In genomic region chr19:53985863-53986262, GRCh38 we compare ENCODE assay signal across 37 cellular contexts. TPM values are rescaled to one million over a fixed set of nuclear protein-coding genes. Genes with fewer than 3 reads are reported as not detected.
"Had no signal": no experiment of that assay in that cellular context is flagged by ENCODE, and none has a peak within 500 bp of the region (broad histone marks: within the 10 kb centered on the region; RNA-seq: fewer than 3 reads in every experiment).

No MANE protein-coding gene starts in this region.

- DNase-seq: activated CD4-positive, alpha-beta memory T cell treated with anti-CD3 and anti-CD28 coated beads, Interleukin-2, amount 10 ng/mL, durations not matched to agents 7 days and 5 days; activated CD4-positive, alpha-beta T cell treated with anti-CD3 and anti-CD28 coated beads for 1 hour; activated CD4-positive, alpha-beta T cell treated with anti-CD3 and anti-CD28 coated beads for 36 hours; activated CD4-positive, alpha-beta T cell treated with anti-CD3 and anti-CD28 coated beads for 48 hours; activated CD4-positive, alpha-beta T cell treated with anti-CD3 and anti-CD28 coated beads, Interleukin-2, amount 10 ng/mL, durations not matched to agents 7 days and 5 days; activated CD4-positive, alpha-beta T cell treated with anti-CD3 and anti-CD28 coated beads, Interleukin-2, amount 50 U/mL, for 48 hours; activated CD4-positive, CD25-positive, alpha-beta regulatory T cell; activated CD8-positive, alpha-beta memory T cell treated with anti-CD3 and anti-CD28 coated beads, Interleukin-2, amount 50 U/mL, for 4 hours; activated effector memory CD4-positive, alpha-beta T cell treated with anti-CD3 and anti-CD28 coated beads, Interleukin-2, amount 50 U/mL, for 16 hours; activated gamma-delta T cell treated with Interleukin-2 at 50 U/mL for 16 hours; activated naive CD4-positive, alpha-beta T cell; activated naive CD4-positive, alpha-beta T cell treated with anti-CD3 and anti-CD28 coated beads for 36 hours; activated naive CD4-positive, alpha-beta T cell treated with anti-CD3 and anti-CD28 coated beads, Interleukin-2, amount 50 U/mL, for 16 hours; activated naive CD8-positive, alpha-beta T cell treated with anti-CD3 and anti-CD28 coated beads for 36 hours; activated T-cell treated with anti-CD3 and anti-CD28 coated beads for 4 hours; activated T-cell treated with anti-CD3 and anti-CD28 coated beads, Interleukin-2, amount 50 U/mL, for 1 hour; activated T-cell treated with anti-CD3 and anti-CD28 coated beads, Interleukin-2, amount 50 U/mL, for 4 hours; activated T-cell treated with anti-CD3 and anti-CD28 coated beads, Interleukin-2, amount 50 U/mL, for 72 hours; adrenal gland; amniotic stem cell; aorta; body of pancreas; brain microvascular endothelial cell; central memory CD4-positive, alpha-beta T cell; T-helper 1 cell; T-helper 2 cell; T-helper 9 cell had no signal

- H3K27me3 ChIP-seq: brain microvascular endothelial cell had no signal

- H3K9me3 ChIP-seq: adrenal gland, body of pancreas had no signal

- H3K27ac Mint-ChIP-seq: activated CD4-positive, alpha-beta memory T cell treated with anti-CD3 and anti-CD28 coated beads, Interleukin-2, amount 10 ng/mL, durations not matched to agents 7 days and 5 days; activated CD4-positive, alpha-beta T cell treated with anti-CD3 and anti-CD28 coated beads for 36 hours; activated CD4-positive, alpha-beta T cell treated with anti-CD3 and anti-CD28 coated beads, Interleukin-2, amount 10 ng/mL, durations not matched to agents 7 days and 5 days; activated naive CD4-positive, alpha-beta T cell treated with anti-CD3 and anti-CD28 coated beads for 36 hours; activated naive CD4-positive, alpha-beta T cell treated with anti-CD3 and anti-CD28 coated beads, Interleukin-2, amount 50 U/mL, for 72 hours; activated naive CD8-positive, alpha-beta T cell treated with anti-CD3 and anti-CD28 coated beads for 36 hours; activated T-cell treated with anti-CD3 and anti-CD28 coated beads, Interleukin-2, amount 50 U/mL, for 72 hours; activated T-helper 1 cell treated with anti-CD3 and anti-CD28 coated beads, Interleukin-12 subunit alpha, Interleukin-12 subunit beta, Interleukin-2, Interleukin-4 antibody, amounts not matched to agents 30 ng/mL and 10 ng/mL and 1 ng/mL, durations not matched to agents 14 hours and 24 hours and 36 hours; activated T-helper 17 cell treated with anti-CD3 and anti-CD28 coated beads, Interleukin-2, amount 50 U/mL, for 72 hours; T-helper 1 cell treated with Interleukin-12 subunit alpha and Interleukin-12 subunit beta and Interleukin-4 antibody, amounts not matched to agents 30 μg/mL and 1 μg/mL, for 36 hours; T-helper 2 cell treated with Interferon-gamma antibody and Interleukin-4, amounts not matched to agents 5 μg/mL and 100 μg/mL, for 36 hours had no signal

- H3K4me3 ChIP-seq: adrenal gland, body of pancreas, breast epithelium had no signal

- H3K4me3 Mint-ChIP-seq: activated CD4-positive, alpha-beta memory T cell treated with anti-CD3 and anti-CD28 coated beads, Interleukin-2, amount 10 ng/mL, durations not matched to agents 7 days and 5 days; activated CD4-positive, alpha-beta T cell treated with anti-CD3 and anti-CD28 coated beads for 36 hours; activated CD4-positive, alpha-beta T cell treated with anti-CD3 and anti-CD28 coated beads, Interleukin-2, amount 10 ng/mL, durations not matched to agents 7 days and 5 days; activated naive CD4-positive, alpha-beta T cell treated with anti-CD3 and anti-CD28 coated beads for 36 hours; activated naive CD8-positive, alpha-beta T cell treated with anti-CD3 and anti-CD28 coated beads for 36 hours; activated T-cell treated with anti-CD3 and anti-CD28 coated beads, Interleukin-2, amount 50 U/mL, for 4 hours; activated T-cell treated with anti-CD3 and anti-CD28 coated beads, Interleukin-2, amount 50 U/mL, for 72 hours; activated T-helper 1 cell treated with anti-CD3 and anti-CD28 coated beads, Interleukin-12 subunit alpha, Interleukin-12 subunit beta, Interleukin-2, Interleukin-4 antibody, amounts not matched to agents 30 ng/mL and 10 ng/mL and 1 ng/mL, durations not matched to agents 14 hours and 24 hours and 36 hours; activated T-helper 17 cell treated with anti-CD3 and anti-CD28 coated beads, Interleukin-2, amount 50 U/mL, for 72 hours; T-helper 1 cell treated with Interleukin-12 subunit alpha and Interleukin-12 subunit beta and Interleukin-4 antibody, amounts not matched to agents 30 μg/mL and 1 μg/mL, for 36 hours; T-helper 2 cell treated with Interferon-gamma antibody and Interleukin-4, amounts not matched to agents 5 μg/mL and 100 μg/mL, for 36 hours had no signal

- H3K27ac ChIP-seq: adrenal gland, body of pancreas, brain microvascular endothelial cell, breast epithelium had no signal

- H3K4me1 Mint-ChIP-seq: activated naive CD8-positive, alpha-beta T cell treated with anti-CD3 and anti-CD28 coated beads for 36 hours; activated T-helper 17 cell treated with anti-CD3 and anti-CD28 coated beads, Interleukin-2, amount 50 U/mL, for 72 hours had no signal

- H3K4me1 ChIP-seq: adrenal gland, breast epithelium had no signal

- ATAC-seq: activated CD4-positive, alpha-beta T cell treated with anti-CD3 and anti-CD28 coated beads for 36 hours; activated CD4-positive, CD25-positive, alpha-beta regulatory T cell treated with anti-CD3 and anti-CD28 coated beads, Interleukin-2, amount 50 U/mL, for 24 hours; activated naive CD4-positive, alpha-beta T cell treated with anti-CD3 and anti-CD28 coated beads, Interleukin-2, amount 50 U/mL, for 72 hours; activated T-cell treated with anti-CD3 and anti-CD28 coated beads, Interleukin-2, amount 50 U/mL, for 4 hours; activated T-cell treated with anti-CD3 and anti-CD28 coated beads, Interleukin-2, amount 50 U/mL, for 72 hours; activated T-helper 17 cell treated with anti-CD3 and anti-CD28 coated beads, Interleukin-2, amount 50 U/mL, for 72 hours; body of pancreas had no signal

- H3K36me3 ChIP-seq: adrenal gland, brain microvascular endothelial cell, breast epithelium had no signal

- H3K9me3 Mint-ChIP-seq: activated CD4-positive, alpha-beta memory T cell treated with anti-CD3 and anti-CD28 coated beads, Interleukin-2, amount 10 ng/mL, durations not matched to agents 7 days and 5 days; activated naive CD4-positive, alpha-beta T cell treated with anti-CD3 and anti-CD28 coated beads for 36 hours; activated T-cell treated with anti-CD3 and anti-CD28 coated beads, Interleukin-2, amount 50 U/mL, for 72 hours; T-helper 1 cell treated with Interleukin-12 subunit alpha and Interleukin-12 subunit beta and Interleukin-4 antibody, amounts not matched to agents 30 μg/mL and 1 μg/mL, for 36 hours; T-helper 2 cell treated with Interferon-gamma antibody and Interleukin-4, amounts not matched to agents 5 μg/mL and 100 μg/mL, for 36 hours had no signal

RNA-seq across cellular contexts. Expression of gene CACNG6, which starts 5.6 kb away (rescaled TPM):
- total RNA-seq: activated CD4-positive, alpha-beta memory T cell treated with anti-CD3 and anti-CD28 coated beads, Interleukin-2, amount 10 ng/mL, durations not matched to agents 7 days and 5 days; activated CD4-positive, alpha-beta T cell treated with anti-CD3 and anti-CD28 coated beads for 36 hours; activated CD4-positive, alpha-beta T cell treated with anti-CD3 and anti-CD28 coated beads, Interleukin-2, amount 10 ng/mL, durations not matched to agents 7 days and 5 days; activated CD8-positive, alpha-beta memory T cell treated with anti-CD3 and anti-CD28 coated beads for 36 hours; activated naive CD4-positive, alpha-beta T cell treated with anti-CD3 and anti-CD28 coated beads for 36 hours; activated naive CD4-positive, alpha-beta T cell treated with anti-CD3 and anti-CD28 coated beads, Interleukin-2, amount 50 U/mL, for 72 hours; activated naive CD8-positive, alpha-beta T cell treated with anti-CD3 and anti-CD28 coated beads for 36 hours; activated T-cell treated with anti-CD3 and anti-CD28 coated beads, Interleukin-2, amount 50 U/mL, for 4 hours; activated T-cell treated with anti-CD3 and anti-CD28 coated beads, Interleukin-2, amount 50 U/mL, for 72 hours; activated T-helper 1 cell treated with anti-CD3 and anti-CD28 coated beads, Interleukin-12 subunit alpha, Interleukin-12 subunit beta, Interleukin-2, Interleukin-4 antibody, amounts not matched to agents 30 ng/mL and 10 ng/mL and 1 ng/mL, durations not matched to agents 14 hours and 24 hours and 36 hours; activated T-helper 17 cell treated with anti-CD3 and anti-CD28 coated beads, Interleukin-2, amount 50 U/mL, for 72 hours; adrenal gland; aorta; body of pancreas; breast epithelium; cardiac septum; chondrocyte had no signal
- polyA plus RNA-seq: adrenal gland had no signal

RNA-seq across cellular contexts. Expression of gene CACNG8, which starts 23.1 kb away (rescaled TPM):
- total RNA-seq: activated CD4-positive, alpha-beta T cell treated with anti-CD3 and anti-CD28 coated beads for 36 hours; activated CD4-positive, alpha-beta T cell treated with anti-CD3 and anti-CD28 coated beads, Interleukin-2, amount 10 ng/mL, durations not matched to agents 7 days and 5 days; activated CD8-positive, alpha-beta memory T cell treated with anti-CD3 and anti-CD28 coated beads for 36 hours; activated naive CD4-positive, alpha-beta T cell treated with anti-CD3 and anti-CD28 coated beads for 36 hours; activated naive CD4-positive, alpha-beta T cell treated with anti-CD3 and anti-CD28 coated beads, Interleukin-2, amount 50 U/mL, for 72 hours; activated naive CD8-positive, alpha-beta T cell treated with anti-CD3 and anti-CD28 coated beads for 36 hours; activated T-cell treated with anti-CD3 and anti-CD28 coated beads, Interleukin-2, amount 50 U/mL, for 4 hours; activated T-helper 1 cell treated with anti-CD3 and anti-CD28 coated beads, Interleukin-12 subunit alpha, Interleukin-12 subunit beta, Interleukin-2, Interleukin-4 antibody, amounts not matched to agents 30 ng/mL and 10 ng/mL and 1 ng/mL, durations not matched to agents 14 hours and 24 hours and 36 hours; body of pancreas had no signal
